ENCODE assay signal across 14 cellular contexts in the genomic region with DNA sequence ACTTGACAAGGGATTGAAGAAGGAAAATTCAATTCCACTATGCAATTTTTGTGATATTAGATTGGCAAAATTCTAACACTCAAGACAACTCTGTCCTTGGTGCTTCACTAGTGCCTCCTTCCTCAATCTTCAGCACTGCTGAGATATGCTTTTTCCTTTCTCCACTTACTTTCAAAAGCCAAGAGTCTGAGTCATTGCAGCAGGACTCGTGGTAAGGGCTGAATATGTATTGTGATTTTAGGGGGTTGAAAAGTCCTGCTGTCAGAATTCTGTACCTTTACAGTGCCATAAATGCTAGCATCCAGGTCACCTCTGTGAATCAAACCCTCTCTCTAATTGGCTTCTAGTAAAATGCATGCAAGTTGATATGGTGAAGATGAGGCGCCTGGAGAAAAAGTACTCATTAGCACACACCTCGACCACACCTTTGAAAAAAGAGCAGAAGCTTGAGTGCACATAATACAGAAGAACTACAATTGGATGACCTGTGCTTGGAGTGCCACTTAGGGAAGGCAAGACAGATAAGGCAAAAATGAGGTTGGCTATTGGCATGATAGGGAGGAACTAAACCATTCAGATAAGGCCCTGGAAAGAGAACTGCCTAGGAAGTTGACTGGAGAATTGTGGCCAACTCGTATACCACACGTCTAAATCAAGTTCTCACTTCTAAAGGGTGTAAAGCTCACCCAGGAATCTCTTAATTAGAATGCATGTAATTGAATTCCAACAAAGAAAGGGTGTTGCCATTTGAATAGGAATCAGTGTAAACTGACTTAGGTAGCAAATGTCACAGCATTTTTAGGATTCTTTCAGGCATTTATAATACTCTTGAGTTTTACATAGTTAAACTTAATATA. TPM values are rescaled to one million over a fixed set of nuclear protein-coding genes. Genes with fewer than 3 reads are reported as not detected.
DNase-seq lines count a peak whose midpoint lies in the region; ATAC-seq, FAIRE-seq and TF ChIP-seq lines count a peak whose summit lies in the region.
"Had no signal": no experiment of that assay in that cellular context is flagged by ENCODE, and none has a peak within 500 bp of the region (broad histone marks: within the 10 kb centered on the region; RNA-seq: fewer than 3 reads in every experiment).

No MANE protein-coding gene starts in this region.

- ATAC-seq in GM18511 (IDR thresholded peaks at IDR 0.05; ENCODE audit: unreplicated experiment) (no peak), GM19324 (IDR thresholded peaks at IDR 0.05; ENCODE audit: low FRiP score, unreplicated experiment) (no peak), omental fat pad (ENCODE audit: low FRiP score) (no peak)

- H3K9me3 ChIP-seq in MM.1S (replicated peaks; ENCODE audit: insufficient read depth, low read length): no peaks in the 10 kb centered on the region
- H3K9me3 ChIP-seq in mesodermal cell (ENCODE audit: control insufficient read depth, low read length): no peaks in the 10 kb centered on the region
- no peaks in the 10 kb centered on the region for H3K9me3 ChIP-seq in effector memory CD4-positive, alpha-beta T cell (ENCODE audit: control insufficient read depth, low read length)
- H3K9me3 ChIP-seq: colonic mucosa, suprapubic skin had no signal

- peaks cover 16% of the 10 kb centered on the region for H3K4me1 ChIP-seq in MM.1S (ENCODE audit: low read length)
- H3K4me1 ChIP-seq in mesodermal cell (ENCODE audit: control insufficient read depth, insufficient read depth, low read length, poor library complexity, severe bottlenecking): peaks cover 18% of the 10 kb centered on the region
- no peaks in the 10 kb centered on the region for H3K4me1 ChIP-seq in effector memory CD4-positive, alpha-beta T cell (ENCODE audit: control insufficient read depth, insufficient read depth, low read length, poor library complexity, severe bottlenecking)
- H3K4me1 ChIP-seq: colonic mucosa had no signal

- H3K27me3 ChIP-seq in MM.1S (replicated peaks; ENCODE audit: insufficient read depth, low read length) (no peaks in the 10 kb centered on the region), bronchial epithelial cell (ENCODE audit: control insufficient read depth, insufficient read depth, low read length) (no peaks in the 10 kb centered on the region)
- no peaks in the 10 kb centered on the region for H3K27me3 ChIP-seq in effector memory CD4-positive, alpha-beta T cell (replicated peaks; ENCODE audit: control insufficient read depth, insufficient read depth, low read length, poor library complexity, severe bottlenecking)
- H3K27me3 ChIP-seq: colonic mucosa, suprapubic skin had no signal

- TF ChIP-seq CTCF in MM.1S (IDR thresholded peaks at IDR 0.05; ENCODE audit: low read length) (no peak), bronchial epithelial cell (IDR thresholded peaks at IDR 0.05; ENCODE audit: insufficient read depth, low read length, severe bottlenecking) (no peak), omental fat pad (IDR thresholded peaks at IDR 0.05) (no peak)

- no peak overlapping the region for H3K9ac ChIP-seq in MM.1S (ENCODE audit: low read length)

- H3K27ac ChIP-seq in MM.1S (ENCODE audit: low read length) (no peak overlapping the region; the same call in 1 of the 2 replicates), mesodermal cell (ENCODE audit: low read depth, low read length, severe bottlenecking) (peak overlapping the region; percentile 54)
- no peak overlapping the region for H3K27ac ChIP-seq in effector memory CD4-positive, alpha-beta T cell (ENCODE audit: insufficient read depth, low read length, poor library complexity, severe bottlenecking)
- H3K27ac ChIP-seq: colonic mucosa, suprapubic skin had no signal

- no peaks in the 10 kb centered on the region for H3K9me2 ChIP-seq in MM.1S (replicated peaks; ENCODE audit: insufficient read depth, low read length)

- H3K4me2 ChIP-seq in MM.1S (ENCODE audit: low read depth, low read length): peak overlapping the region; percentile 14; the same call in 1 of the 2 replicates

- peak; percentile 70 for DNase-seq in EL
- DNase-seq in MM.1S: peak; percentile 38
- DNase-seq in bronchial epithelial cell (ENCODE audit: low read depth): peak; percentile 72
- no peak for DNase-seq in effector memory CD4-positive, alpha-beta T cell
- DNase-seq in omental fat pad (ENCODE audit: low spot score): no peak
- DNase-seq: activated T-cell treated with anti-CD3 and anti-CD28 coated beads, Interleukin-2, amount 50 U/mL, for 24 hours; colonic mucosa; KG1 had no signal

- FAIRE-seq in bronchial epithelial cell (lab: Jason Lieb, UNC): no peak
- FAIRE-seq: D721Med, GM18507 had no signal

- no peaks in the 10 kb centered on the region for H4K20me1 ChIP-seq in MM.1S (ENCODE audit: insufficient read depth, low read length)

- H3K4me3 ChIP-seq in MM.1S (ENCODE audit: low read length) (no peak overlapping the region), bronchial epithelial cell (ENCODE audit: low read depth, low read length) (no peak overlapping the region), mesodermal cell (ENCODE audit: extremely low read depth, insufficient read depth, low read length, poor library complexity, severe bottlenecking) (no peak overlapping the region)
- no peak overlapping the region for H3K4me3 ChIP-seq in effector memory CD4-positive, alpha-beta T cell (ENCODE audit: insufficient read depth, low read depth, low read length, poor library complexity, severe bottlenecking)
- H3K4me3 ChIP-seq: colonic mucosa, suprapubic skin had no signal

- H3K79me2 ChIP-seq in MM.1S (ENCODE audit: low read length): no peaks in the 10 kb centered on the region

- no peak overlapping the region for H2AFZ ChIP-seq in MM.1S (ENCODE audit: low read length)

- H3F3A ChIP-seq in MM.1S (ENCODE audit: insufficient read depth, low read length): 0 out of 2 replicates have a peak, but pooled peaks cover 2% of the 10 kb centered on the region

- 100% methylated on average over 1 of the region's 5 CpGs; no CpG with 5 or more reads in 1 of the 2 experiments for WGBS in mesodermal cell (ENCODE audit: insufficient coverage in 2 of 2), 2 experiments

- H3K36me3 ChIP-seq in MM.1S (replicated peaks; ENCODE audit: insufficient read depth, low read length): no peaks in the 10 kb centered on the region
- no peaks in the 10 kb centered on the region for H3K36me3 ChIP-seq in bronchial epithelial cell (ENCODE audit: control insufficient read depth, insufficient read depth, low read length)
- H3K36me3 ChIP-seq in mesodermal cell (ENCODE audit: control insufficient read depth, insufficient read depth, low read length): no peaks in the 10 kb centered on the region
- no peaks in the 10 kb centered on the region for H3K36me3 ChIP-seq in effector memory CD4-positive, alpha-beta T cell (ENCODE audit: control insufficient read depth, insufficient read depth, low read length)
- H3K36me3 ChIP-seq: colonic mucosa, suprapubic skin had no signal

RNA-seq across cellular contexts. Expression of gene FAM83B, which starts 43.6 kb away (rescaled TPM):
- total RNA-seq in bronchial epithelial cell: 39.9 and 40.3 TPM in 2 replicates
- polyA plus RNA-seq in mesodermal cell (2013, experiment 1 of 2): 1.4 TPM
- polyA plus RNA-seq in mesodermal cell (2013, experiment 2 of 2): 2.4 TPM
- total RNA-seq in omental fat pad: under 1 TPM in 3 of 4 donors, not detected in 1; 0.19 to 0.72 (median 0.37) TPM

Comparison
In these comparisons a context has a peak if more than half of its experiments do, and no peak if none do; other contexts are left out.
1. DNase-seq: peak in EL (single experiment), MM.1S (single experiment) and bronchial epithelial cell (single experiment); none in effector memory CD4-positive, alpha-beta T cell (0 of 3) and omental fat pad (single experiment).
2. RNA of gene FAM83B, which starts 43.6 kb away (total RNA-seq): 39.9 to 40.3 TPM in bronchial epithelial cell; 0.19 to 0.72 TPM in omental fat pad; every median in the first group is over 10 times any median in the second.